37 cellular contexts compared by ENCODE assay signal in genomic region chr2:232846055-232846454, GRCh38.
"Had no signal": no experiment of that assay in that cellular context is flagged by ENCODE, and none has a peak within 500 bp of the region (broad histone marks: within the 10 kb centered on the region; RNA-seq: fewer than 3 reads in every experiment).

No MANE protein-coding gene starts in this region.

- H3K27ac Mint-ChIP-seq: activated CD8-positive, alpha-beta T cell treated with anti-CD3 and anti-CD28 coated beads for 36 hours; activated naive CD4-positive, alpha-beta T cell treated with anti-CD3 and anti-CD28 coated beads, Interleukin-2, amount 50 U/mL, for 24 hours; activated T-helper 17 cell treated with anti-CD3 and anti-CD28 coated beads, Interleukin-2, amount 50 U/mL, for 72 hours; brain had no signal

- H3K9me3 Mint-ChIP-seq: activated CD8-positive, alpha-beta T cell treated with anti-CD3 and anti-CD28 coated beads for 36 hours; activated naive CD4-positive, alpha-beta T cell treated with anti-CD3 and anti-CD28 coated beads, Interleukin-2, amount 50 U/mL, for 24 hours; activated T-cell treated with anti-CD3 and anti-CD28 coated beads, Interleukin-2, amount 50 U/mL, for 72 hours; activated T-helper 17 cell treated with anti-CD3 and anti-CD28 coated beads, Interleukin-2, amount 50 U/mL, for 72 hours; brain had no signal

- FAIRE-seq: astrocyte, bronchial epithelial cell had no signal

- ATAC-seq: activated CD8-positive, alpha-beta T cell treated with anti-CD3 and anti-CD28 coated beads for 36 hours; activated T-cell treated with anti-CD3 and anti-CD28 coated beads, Interleukin-2, amount 50 U/mL, for 72 hours; activated T-helper 17 cell treated with anti-CD3 and anti-CD28 coated beads, Interleukin-2, amount 50 U/mL, for 72 hours; PC-3; Right ventricle myocardium inferior; SK-N-SH treated with all-trans-retinoic acid at 6 μM for 48 hours had no signal

- H3K4me1 ChIP-seq: adrenal gland, Peyer's patch had no signal

- H3K9me3 ChIP-seq: adrenal gland, MG63, Peyer's patch had no signal

- H3K27me3 ChIP-seq: adrenal gland, MG63, Peyer's patch had no signal

- H3K27ac ChIP-seq: adrenal gland, Peyer's patch, RWPE1, WERI-Rb-1 had no signal

- DNase-seq: activated CD4-positive, alpha-beta T cell treated with anti-CD3 and anti-CD28 coated beads for 1 hour; activated CD4-positive, alpha-beta T cell treated with anti-CD3 and anti-CD28 coated beads for 48 hours; activated CD4-positive, CD25-positive, alpha-beta regulatory T cell; activated CD8-positive, alpha-beta T cell treated with anti-CD3 and anti-CD28 coated beads for 36 hours; activated gamma-delta T cell; activated naive CD4-positive, alpha-beta T cell treated with Interleukin-2 at 50 U/mL for 16 hours; activated T-cell treated with anti-CD3 and anti-CD28 coated beads, Interleukin-2, amount 50 U/mL, for 1 hour; activated T-cell treated with anti-CD3 and anti-CD28 coated beads, Interleukin-2, amount 50 U/mL, for 72 hours; adrenal gland; central memory CD4-positive, alpha-beta T cell; Kasumi-1; MG63; NCI-H1092 treated with DMSO at 0.1 percent for 48 hours; NCI-H1417; NCI-H146; NCI-H187; NCI-H2029 treated with DMSO at 0.1 percent for 48 hours; NCI-H2107; NCI-H2171; NCI-H510A; NCI-H526; NCI-H748 treated with DMSO at 0.1 percent for 48 hours; NK-92 treated with Interleukin-12 subunit alpha and Interleukin-12 subunit beta, amount 100 ng/mL, for 24 hours; PC-3; SIG-M5; SW 1271; T1000; WERI-Rb-1 had no signal

- H3K4me3 ChIP-seq: adrenal gland, MG63, Peyer's patch had no signal
